In the genomic region with DNA sequence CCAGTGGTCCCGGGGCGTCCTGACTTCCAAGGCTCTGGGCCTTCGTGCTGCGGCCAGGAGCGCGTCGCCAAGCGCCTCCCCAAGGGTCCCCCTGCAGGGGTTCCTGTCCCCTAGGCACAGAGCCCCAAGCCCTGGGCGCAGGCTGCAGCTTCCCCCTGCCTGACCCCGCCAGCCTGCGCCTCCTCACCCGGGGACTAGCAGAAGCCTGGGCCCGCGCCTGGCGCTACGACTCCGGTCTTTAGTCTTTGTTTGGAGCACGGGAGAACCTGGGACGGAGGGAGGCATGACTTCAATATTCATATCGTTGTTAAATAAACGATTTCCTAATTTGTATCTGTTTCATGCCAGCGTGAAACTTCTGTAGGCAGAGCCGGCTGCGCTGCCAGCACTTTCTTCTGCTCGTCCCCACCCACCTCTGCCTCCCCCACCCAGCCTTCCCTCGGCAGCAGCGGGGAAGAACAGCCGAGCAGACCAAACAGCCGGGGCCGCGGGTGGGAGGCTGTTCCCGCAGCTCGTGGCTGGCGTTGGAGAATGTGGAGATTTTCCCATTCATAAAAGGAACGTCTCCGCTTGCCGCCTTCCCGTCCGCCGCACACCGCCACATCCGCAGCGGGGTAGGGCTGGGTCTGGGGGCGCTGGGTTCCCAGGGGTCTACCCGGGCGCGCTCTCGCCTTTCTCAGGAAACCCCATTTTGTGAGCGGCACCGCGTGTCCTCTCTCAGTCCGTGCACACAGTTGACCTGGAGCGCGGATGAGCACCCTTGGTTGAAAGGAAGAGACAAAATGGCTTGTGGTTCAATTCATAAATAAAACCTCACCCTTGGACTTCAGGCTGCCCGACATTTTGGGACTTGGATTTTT, we compare ENCODE assay signal across 11 cellular contexts. TPM values are rescaled to one million over a fixed set of nuclear protein-coding genes. Genes with fewer than 3 reads are reported as not detected.
DNase-seq lines count a peak whose midpoint lies in the region; ATAC-seq and TF ChIP-seq lines count a peak whose summit lies in the region.
"Had no signal": no experiment of that assay in that cellular context is flagged by ENCODE, and none has a peak within 500 bp of the region (broad histone marks: within the 10 kb centered on the region; RNA-seq: fewer than 3 reads in every experiment).

No MANE protein-coding gene starts in this region.

- ATAC-seq in naive thymus-derived CD8-positive, alpha-beta T cell: no peak
- no peak for ATAC-seq in GM19324 (IDR thresholded peaks at IDR 0.05; ENCODE audit: low FRiP score, unreplicated experiment)
- no peak for ATAC-seq in GM21381 (IDR thresholded peaks at IDR 0.05; ENCODE audit: unreplicated experiment)

- H3K27me3 Mint-ChIP-seq in naive thymus-derived CD8-positive, alpha-beta T cell: peaks cover 40 to 72% (median 56%) of the 10 kb centered on the region in 5 donors

- peaks cover 0 to 4% (median 0%) of the 10 kb centered on the region in 3 donors for H3K36me3 Mint-ChIP-seq in naive thymus-derived CD8-positive, alpha-beta T cell
- H3K36me3 Mint-ChIP-seq: activated naive CD8-positive, alpha-beta T cell treated with anti-CD3 and anti-CD28 coated beads, Interleukin-2, amount 10 ng/mL, durations not matched to agents 7 days and 5 days had no signal

- H3K4me3 ChIP-seq in ACC112 (ENCODE audit: low read depth, low read length): peak overlapping the region; percentile 71
- H3K4me3 ChIP-seq in H7 (ENCODE audit: insufficient read depth, low read depth, low read length): peak overlapping the region; percentile 35

- in situ Hi-C loops in GM13976 (cut with MboI; ENCODE audit: low sequenced_read_pairs, unreplicated experiment): no loop called here

- no peaks in the 10 kb centered on the region for H3K9me3 Mint-ChIP-seq in naive thymus-derived CD8-positive, alpha-beta T cell
- H3K9me3 Mint-ChIP-seq: activated naive CD8-positive, alpha-beta T cell treated with anti-CD3 and anti-CD28 coated beads, Interleukin-2, amount 10 ng/mL, durations not matched to agents 7 days and 5 days had no signal

- peaks cover 1 to 7% (median 5%) of the 10 kb centered on the region in 4 donors for H3K4me1 Mint-ChIP-seq in naive thymus-derived CD8-positive, alpha-beta T cell

- H3K27ac ChIP-seq in ACC112 (ENCODE audit: low read depth, low read length): no peak overlapping the region
- H3K27ac ChIP-seq: ovary had no signal

- no peak overlapping the region for H2AFZ ChIP-seq in ACC112 (ENCODE audit: low read length, unreplicated experiment)

- H3K79me2 ChIP-seq in ACC112 (ENCODE audit: control insufficient read depth, insufficient read depth, low read length, unreplicated experiment): no peaks in the 10 kb centered on the region

- peaks cover 81% of the 10 kb centered on the region for H3K27me3 ChIP-seq in ACC112 (ENCODE audit: insufficient read depth, low read length)
- peaks cover 71% of the 10 kb centered on the region for H3K27me3 ChIP-seq in H7 (ENCODE audit: control insufficient read depth, insufficient read depth, low read length)
- H3K27me3 ChIP-seq: ovary had no signal

- no peak overlapping the region for H3K27ac Mint-ChIP-seq in naive thymus-derived CD8-positive, alpha-beta T cell
- H3K27ac Mint-ChIP-seq: activated naive CD8-positive, alpha-beta T cell treated with anti-CD3 and anti-CD28 coated beads, Interleukin-2, amount 10 ng/mL, durations not matched to agents 7 days and 5 days had no signal

- POLR2A ChIA-PET in naive thymus-derived CD8-positive, alpha-beta T cell (lab: Charles Lee): interaction anchor here (1.5 kb wide), 1 partner anchor 11 kb away, joined by 3 read pairs; no protein-coding TSS in a partner anchor

- H3K4me1 ChIP-seq in ACC112 (ENCODE audit: control insufficient read depth, insufficient read depth, low read length, unreplicated experiment): peaks cover 6% of the 10 kb centered on the region

- H3K36me3 ChIP-seq in ACC112 (ENCODE audit: insufficient read depth, low read length) (no peaks in the 10 kb centered on the region), H7 (replicated peaks; ENCODE audit: control insufficient read depth, insufficient read depth, low read length) (no peaks in the 10 kb centered on the region)
- H3K36me3 ChIP-seq: ovary had no signal

- DNase-seq in H7: peak; percentile 67
- DNase-seq in ecto neural progenitor cell (ENCODE audit: low spot score): peak; percentile 55
- DNase-seq in naive thymus-derived CD8-positive, alpha-beta T cell: no peak
- no peak for DNase-seq in stimulated activated CD4-positive, alpha-beta T cell treated with anti-CD3 and anti-CD28 coated beads, Interleukin-12 subunit alpha, Interleukin-12 subunit beta, amount 100 ng/mL, for 4 hours
- no peak for DNase-seq in GM13976 (ENCODE audit: low spot score)
- DNase-seq: activated naive CD8-positive, alpha-beta T cell treated with anti-CD3 and anti-CD28 coated beads, Interleukin-2, amount 10 ng/mL, durations not matched to agents 7 days and 5 days had no signal

- H3K4me3 Mint-ChIP-seq in naive thymus-derived CD8-positive, alpha-beta T cell: peak overlapping the region in 7 of 10 donors; percentile 16 to 45 (median 26)
- H3K4me3 Mint-ChIP-seq: activated naive CD8-positive, alpha-beta T cell treated with anti-CD3 and anti-CD28 coated beads, Interleukin-2, amount 10 ng/mL, durations not matched to agents 7 days and 5 days had no signal

- no peak for TF ChIP-seq CTCF in GM13976 (IDR thresholded peaks at IDR 0.05; ENCODE audit: borderline replicate concordance, control extremely low read depth, extremely low read depth, insufficient read depth, missing control alignments)

RNA-seq across cellular contexts. Expression of a gene that starts 0.8 kb away (rescaled TPM):
- not detected in 2 replicates for total RNA-seq in H7 (2014; rRNA removed; shearing (Covaris generic))
- not detected for total RNA-seq in naive thymus-derived CD8-positive, alpha-beta T cell
- not detected for polyA plus RNA-seq in naive thymus-derived CD8-positive, alpha-beta T cell
- total RNA-seq: activated naive CD8-positive, alpha-beta T cell treated with anti-CD3 and anti-CD28 coated beads, Interleukin-2, amount 10 ng/mL, durations not matched to agents 7 days and 5 days; fibroblast of villous mesenchyme had no signal

Comparison
In these comparisons a context has a peak if more than half of its experiments do, and no peak if none do; other contexts are left out.
1. DNase-seq: peak in H7 (single experiment) and ecto neural progenitor cell (single experiment); none in naive thymus-derived CD8-positive, alpha-beta T cell (0 of 10), stimulated activated CD4-positive, alpha-beta T cell treated with anti-CD3 and anti-CD28 coated beads, Interleukin-12 subunit alpha, Interleukin-12 subunit beta, amount 100 ng/mL, for 4 hours (single experiment) and GM13976 (single experiment).